1 cellular context compared by ENCODE assay signal in the genomic region with DNA sequence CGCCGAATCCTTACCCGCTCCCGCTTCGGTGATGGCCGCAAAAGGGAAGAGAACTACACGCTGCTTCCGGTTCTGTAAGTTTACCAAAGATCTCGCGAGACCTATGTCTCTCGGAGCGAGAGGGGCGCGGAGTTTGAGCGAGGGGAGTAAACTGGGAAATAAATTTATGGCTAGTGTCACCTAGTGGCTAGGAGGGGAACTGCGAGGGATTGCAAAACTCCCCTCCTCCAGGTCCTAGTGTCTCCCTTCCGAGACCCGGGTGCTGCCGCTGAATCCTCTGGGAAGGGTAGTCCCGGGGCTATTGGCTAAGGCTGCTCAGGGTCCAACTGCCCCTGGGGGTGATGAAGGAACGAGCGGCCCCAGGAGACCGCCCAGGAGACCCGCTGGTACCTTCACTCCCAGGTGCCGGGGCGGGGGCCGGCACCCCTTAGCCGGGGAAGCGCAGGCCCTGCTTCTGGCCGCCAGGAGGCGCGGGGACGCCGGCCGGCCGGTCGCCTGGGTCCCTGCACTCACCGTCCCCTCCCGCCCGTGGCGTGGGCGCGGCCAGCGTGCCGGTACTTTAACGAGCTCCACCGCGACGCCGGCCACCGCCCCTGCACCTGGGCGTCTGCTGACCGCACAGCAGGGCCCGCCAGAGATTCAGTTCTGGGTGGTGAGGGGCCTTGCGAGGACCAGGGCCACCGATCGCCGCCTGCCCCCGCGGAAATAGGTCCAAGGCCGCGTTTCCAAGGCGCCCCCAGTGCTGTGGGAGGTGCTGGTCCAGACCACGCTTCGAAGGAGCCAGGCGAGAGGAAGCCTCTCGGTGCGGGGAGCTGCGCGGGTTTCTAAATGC.
A peak's percentile ranks its signal among the peaks of the same experiment; 100 is the strongest.
TF ChIP-seq lines count a peak whose summit lies in the region.

A gene (minus strand): TSS at position 51 of the 832 bp plus-strand sequence. CDS start 883 bp downstream, outside the sequence.

TF ChIP-seq in GM12878, 131 proteins besides CTCF, POLR2A, EP300 and RAD21 (continued from another document):
- TF ChIP-seq, protein P1, sequence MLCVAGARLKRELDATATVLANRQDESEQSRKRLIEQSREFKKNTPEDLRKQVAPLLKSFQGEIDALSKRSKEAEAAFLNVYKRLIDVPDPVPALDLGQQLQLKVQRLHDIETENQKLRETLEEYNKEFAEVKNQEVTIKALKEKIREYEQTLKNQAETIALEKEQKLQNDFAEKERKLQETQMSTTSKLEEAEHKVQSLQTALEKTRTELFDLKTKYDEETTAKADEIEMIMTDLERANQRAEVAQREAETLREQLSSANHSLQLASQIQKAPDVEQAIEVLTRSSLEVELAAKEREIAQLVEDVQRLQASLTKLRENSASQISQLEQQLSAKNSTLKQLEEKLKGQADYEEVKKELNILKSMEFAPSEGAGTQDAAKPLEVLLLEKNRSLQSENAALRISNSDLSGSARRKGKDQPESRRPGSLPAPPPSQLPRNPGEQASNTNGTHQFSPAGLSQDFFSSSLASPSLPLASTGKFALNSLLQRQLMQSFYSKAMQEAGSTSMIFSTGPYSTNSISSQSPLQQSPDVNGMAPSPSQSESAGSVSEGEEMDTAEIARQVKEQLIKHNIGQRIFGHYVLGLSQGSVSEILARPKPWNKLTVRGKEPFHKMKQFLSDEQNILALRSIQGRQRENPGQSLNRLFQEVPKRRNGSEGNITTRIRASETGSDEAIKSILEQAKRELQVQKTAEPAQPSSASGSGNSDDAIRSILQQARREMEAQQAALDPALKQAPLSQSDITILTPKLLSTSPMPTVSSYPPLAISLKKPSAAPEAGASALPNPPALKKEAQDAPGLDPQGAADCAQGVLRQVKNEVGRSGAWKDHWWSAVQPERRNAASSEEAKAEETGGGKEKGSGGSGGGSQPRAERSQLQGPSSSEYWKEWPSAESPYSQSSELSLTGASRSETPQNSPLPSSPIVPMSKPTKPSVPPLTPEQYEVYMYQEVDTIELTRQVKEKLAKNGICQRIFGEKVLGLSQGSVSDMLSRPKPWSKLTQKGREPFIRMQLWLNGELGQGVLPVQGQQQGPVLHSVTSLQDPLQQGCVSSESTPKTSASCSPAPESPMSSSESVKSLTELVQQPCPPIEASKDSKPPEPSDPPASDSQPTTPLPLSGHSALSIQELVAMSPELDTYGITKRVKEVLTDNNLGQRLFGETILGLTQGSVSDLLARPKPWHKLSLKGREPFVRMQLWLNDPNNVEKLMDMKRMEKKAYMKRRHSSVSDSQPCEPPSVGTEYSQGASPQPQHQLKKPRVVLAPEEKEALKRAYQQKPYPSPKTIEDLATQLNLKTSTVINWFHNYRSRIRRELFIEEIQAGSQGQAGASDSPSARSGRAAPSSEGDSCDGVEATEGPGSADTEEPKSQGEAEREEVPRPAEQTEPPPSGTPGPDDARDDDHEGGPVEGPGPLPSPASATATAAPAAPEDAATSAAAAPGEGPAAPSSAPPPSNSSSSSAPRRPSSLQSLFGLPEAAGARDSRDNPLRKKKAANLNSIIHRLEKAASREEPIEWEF (IDR thresholded peaks at IDR 0.05; ENCODE audit: insufficient replicate concordance, low read depth, low read length): no peak
- peak; percentile 97; the same call in 1 of the 2 replicates for TF ChIP-seq ZNF207 (IDR thresholded peaks at IDR 0.05; ENCODE audit: borderline replicate concordance)
- no peak for TF ChIP-seq NR2C2 (IDR thresholded peaks at IDR 0.05; ENCODE audit: borderline replicate concordance, control insufficient read depth, insufficient read length, low read depth)
- TF ChIP-seq SIX5 (IDR thresholded peaks at IDR 0.05; ENCODE audit: low read depth, low read length, severe bottlenecking): peak; percentile 51
- TF ChIP-seq, protein P2, sequence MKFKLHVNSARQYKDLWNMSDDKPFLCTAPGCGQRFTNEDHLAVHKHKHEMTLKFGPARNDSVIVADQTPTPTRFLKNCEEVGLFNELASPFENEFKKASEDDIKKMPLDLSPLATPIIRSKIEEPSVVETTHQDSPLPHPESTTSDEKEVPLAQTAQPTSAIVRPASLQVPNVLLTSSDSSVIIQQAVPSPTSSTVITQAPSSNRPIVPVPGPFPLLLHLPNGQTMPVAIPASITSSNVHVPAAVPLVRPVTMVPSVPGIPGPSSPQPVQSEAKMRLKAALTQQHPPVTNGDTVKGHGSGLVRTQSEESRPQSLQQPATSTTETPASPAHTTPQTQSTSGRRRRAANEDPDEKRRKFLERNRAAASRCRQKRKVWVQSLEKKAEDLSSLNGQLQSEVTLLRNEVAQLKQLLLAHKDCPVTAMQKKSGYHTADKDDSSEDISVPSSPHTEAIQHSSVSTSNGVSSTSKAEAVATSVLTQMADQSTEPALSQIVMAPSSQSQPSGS (IDR thresholded peaks at IDR 0.05; ENCODE audit: low read length): peak; percentile 65; the same call in 1 of the 2 replicates
- TF ChIP-seq, protein P3, sequence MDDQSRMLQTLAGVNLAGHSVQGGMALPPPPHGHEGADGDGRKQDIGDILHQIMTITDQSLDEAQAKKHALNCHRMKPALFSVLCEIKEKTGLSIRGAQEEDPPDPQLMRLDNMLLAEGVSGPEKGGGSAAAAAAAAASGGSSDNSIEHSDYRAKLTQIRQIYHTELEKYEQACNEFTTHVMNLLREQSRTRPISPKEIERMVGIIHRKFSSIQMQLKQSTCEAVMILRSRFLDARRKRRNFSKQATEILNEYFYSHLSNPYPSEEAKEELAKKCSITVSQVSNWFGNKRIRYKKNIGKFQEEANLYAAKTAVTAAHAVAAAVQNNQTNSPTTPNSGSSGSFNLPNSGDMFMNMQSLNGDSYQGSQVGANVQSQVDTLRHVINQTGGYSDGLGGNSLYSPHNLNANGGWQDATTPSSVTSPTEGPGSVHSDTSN (IDR thresholded peaks at IDR 0.05; ENCODE audit: insufficient replicate concordance, low read depth, low read length): no peak
- TF ChIP-seq, protein P4, sequence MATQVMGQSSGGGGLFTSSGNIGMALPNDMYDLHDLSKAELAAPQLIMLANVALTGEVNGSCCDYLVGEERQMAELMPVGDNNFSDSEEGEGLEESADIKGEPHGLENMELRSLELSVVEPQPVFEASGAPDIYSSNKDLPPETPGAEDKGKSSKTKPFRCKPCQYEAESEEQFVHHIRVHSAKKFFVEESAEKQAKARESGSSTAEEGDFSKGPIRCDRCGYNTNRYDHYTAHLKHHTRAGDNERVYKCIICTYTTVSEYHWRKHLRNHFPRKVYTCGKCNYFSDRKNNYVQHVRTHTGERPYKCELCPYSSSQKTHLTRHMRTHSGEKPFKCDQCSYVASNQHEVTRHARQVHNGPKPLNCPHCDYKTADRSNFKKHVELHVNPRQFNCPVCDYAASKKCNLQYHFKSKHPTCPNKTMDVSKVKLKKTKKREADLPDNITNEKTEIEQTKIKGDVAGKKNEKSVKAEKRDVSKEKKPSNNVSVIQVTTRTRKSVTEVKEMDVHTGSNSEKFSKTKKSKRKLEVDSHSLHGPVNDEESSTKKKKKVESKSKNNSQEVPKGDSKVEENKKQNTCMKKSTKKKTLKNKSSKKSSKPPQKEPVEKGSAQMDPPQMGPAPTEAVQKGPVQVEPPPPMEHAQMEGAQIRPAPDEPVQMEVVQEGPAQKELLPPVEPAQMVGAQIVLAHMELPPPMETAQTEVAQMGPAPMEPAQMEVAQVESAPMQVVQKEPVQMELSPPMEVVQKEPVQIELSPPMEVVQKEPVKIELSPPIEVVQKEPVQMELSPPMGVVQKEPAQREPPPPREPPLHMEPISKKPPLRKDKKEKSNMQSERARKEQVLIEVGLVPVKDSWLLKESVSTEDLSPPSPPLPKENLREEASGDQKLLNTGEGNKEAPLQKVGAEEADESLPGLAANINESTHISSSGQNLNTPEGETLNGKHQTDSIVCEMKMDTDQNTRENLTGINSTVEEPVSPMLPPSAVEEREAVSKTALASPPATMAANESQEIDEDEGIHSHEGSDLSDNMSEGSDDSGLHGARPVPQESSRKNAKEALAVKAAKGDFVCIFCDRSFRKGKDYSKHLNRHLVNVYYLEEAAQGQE (IDR thresholded peaks at IDR 0.05; ENCODE audit: low read depth, low read length): no peak
- no peak for TF ChIP-seq HDGF (IDR thresholded peaks at IDR 0.05)
- peak; percentile 95 for TF ChIP-seq POU2F2 (IDR thresholded peaks at IDR 0.05; ENCODE audit: borderline replicate concordance, low read depth, low read length)
- TF ChIP-seq CREM (IDR thresholded peaks at IDR 0.05; ENCODE audit: low read depth): peak; percentile 81
- TF ChIP-seq RFX5 (IDR thresholded peaks at IDR 0.05; ENCODE audit: low read depth, low read length): no peak
- TF ChIP-seq, protein P5, sequence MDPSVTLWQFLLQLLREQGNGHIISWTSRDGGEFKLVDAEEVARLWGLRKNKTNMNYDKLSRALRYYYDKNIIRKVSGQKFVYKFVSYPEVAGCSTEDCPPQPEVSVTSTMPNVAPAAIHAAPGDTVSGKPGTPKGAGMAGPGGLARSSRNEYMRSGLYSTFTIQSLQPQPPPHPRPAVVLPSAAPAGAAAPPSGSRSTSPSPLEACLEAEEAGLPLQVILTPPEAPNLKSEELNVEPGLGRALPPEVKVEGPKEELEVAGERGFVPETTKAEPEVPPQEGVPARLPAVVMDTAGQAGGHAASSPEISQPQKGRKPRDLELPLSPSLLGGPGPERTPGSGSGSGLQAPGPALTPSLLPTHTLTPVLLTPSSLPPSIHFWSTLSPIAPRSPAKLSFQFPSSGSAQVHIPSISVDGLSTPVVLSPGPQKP (IDR thresholded peaks at IDR 0.05; ENCODE audit: low read depth, low read length): peak; percentile 74; the same call in 1 of the 2 replicates
- peak; percentile 82; the same call in 1 of the 2 replicates for TF ChIP-seq DPF2 (IDR thresholded peaks at IDR 0.05)
